21 cellular contexts compared by ENCODE assay signal in genomic region chr19:31138077-31138476, GRCh38.
"Had no signal": no experiment of that assay in that cellular context is flagged by ENCODE, and none has a peak within 500 bp of the region (broad histone marks: within the 10 kb centered on the region; RNA-seq: fewer than 3 reads in every experiment).

No MANE protein-coding gene starts in this region.

- H3K27ac Mint-ChIP-seq: immature natural killer cell, naive B cell had no signal

- H3K4me3 ChIP-seq: coronary artery, dorsolateral prefrontal cortex, esophagus muscularis mucosa, gastroesophageal sphincter, heart left ventricle, hepatocyte, left lung, lower lobe of right lung had no signal

- H3K4me3 Mint-ChIP-seq: immature natural killer cell, naive B cell had no signal

- H3K4me2 ChIP-seq: hepatocyte had no signal

- H3K4me1 ChIP-seq: esophagus muscularis mucosa, gastroesophageal sphincter, heart left ventricle, left lung, lower lobe of right lung had no signal

- H3K4me1 Mint-ChIP-seq: immature natural killer cell, naive B cell had no signal

- ATAC-seq: foreskin keratinocyte, gastroesophageal sphincter, heart left ventricle, left lung, left ventricle myocardium superior, lower lobe of right lung had no signal

- H3K36me3 Mint-ChIP-seq: immature natural killer cell, naive B cell had no signal

- DNase-seq: dermis blood vessel endothelial cell; dorsolateral prefrontal cortex; effector CD4-positive, alpha-beta T cell; effector memory CD4-positive, alpha-beta T cell; foreskin keratinocyte; heart left ventricle; hypothalamus; immature natural killer cell; islet precursor cell; kidney; kidney glomerular epithelial cell; left lung; left ventricle myocardium superior; lower lobe of right lung; mesendoderm; midbrain; naive B cell had no signal

- H3K27me3 ChIP-seq: esophagus muscularis mucosa, foreskin keratinocyte, gastroesophageal sphincter, hepatocyte, left lung had no signal

- H3K27ac ChIP-seq: coronary artery, dorsolateral prefrontal cortex, esophagus muscularis mucosa, foreskin keratinocyte, gastroesophageal sphincter, heart left ventricle, hepatocyte, left lung, lower lobe of right lung had no signal

- H3K9me3 Mint-ChIP-seq: immature natural killer cell had no signal

- H3K36me3 ChIP-seq: esophagus muscularis mucosa, gastroesophageal sphincter, heart left ventricle, left lung, lower lobe of right lung had no signal

- H2AFZ ChIP-seq: hepatocyte had no signal

- H3K9me3 ChIP-seq: esophagus muscularis mucosa, gastroesophageal sphincter, heart left ventricle, left lung, lower lobe of right lung had no signal
